ENCODE assay signal across 22 cellular contexts in the genomic region with DNA sequence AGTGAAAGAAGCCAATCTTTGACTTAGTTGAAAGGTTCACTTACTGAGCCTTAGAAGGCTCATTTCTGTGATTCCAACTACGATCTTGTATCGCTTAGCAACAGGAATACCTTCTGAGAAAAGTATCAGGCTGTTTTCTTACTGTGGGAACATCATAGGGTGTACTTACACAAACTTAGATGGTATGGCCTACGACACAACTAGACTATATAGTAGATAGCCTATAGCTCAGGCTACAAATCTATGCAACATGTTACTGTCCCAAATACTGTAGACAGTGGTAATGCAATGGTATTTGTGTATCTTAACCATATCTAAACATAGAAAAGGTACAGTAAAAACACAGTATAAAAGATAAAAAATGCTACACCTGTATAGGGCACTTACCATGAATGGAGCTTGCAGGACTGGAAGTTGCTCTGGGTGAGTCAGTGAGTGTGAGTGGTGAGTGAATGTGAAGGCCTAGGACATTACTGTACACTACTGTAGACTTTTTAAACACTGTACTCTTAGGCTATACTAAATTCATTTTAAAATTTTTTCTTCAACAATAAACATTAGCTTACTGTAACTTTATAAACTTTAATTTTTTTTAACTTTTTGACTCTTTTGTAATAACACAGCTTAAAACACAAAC.
"Had no signal": no experiment of that assay in that cellular context is flagged by ENCODE, and none has a peak within 500 bp of the region (broad histone marks: within the 10 kb centered on the region; RNA-seq: fewer than 3 reads in every experiment).

No MANE protein-coding gene starts in this region.

- H3K4me3 ChIP-seq: esophagus squamous epithelium, heart right ventricle, left lung, lung, stomach, suprapubic skin, tibial nerve had no signal

- ATAC-seq: activated CD4-positive, CD25-positive, alpha-beta regulatory T cell treated with anti-CD3 and anti-CD28 coated beads, Interleukin-2, amount 50 U/mL, for 24 hours; heart right ventricle; left lung; naive thymus-derived CD4-positive, alpha-beta T cell; sciatic nerve; stimulated activated effector memory CD8-positive, alpha-beta T cell treated with anti-CD3 and anti-CD28 coated beads, Interleukin-12 subunit alpha, Interleukin-12 subunit beta, amount 100 ng/mL, for 72 hours had no signal

- H3K27me3 ChIP-seq: esophagus squamous epithelium, heart right ventricle, left lung, stomach, suprapubic skin, tibial nerve had no signal

- H3K9me3 ChIP-seq: esophagus squamous epithelium, heart right ventricle, left lung, stomach, suprapubic skin, tibial nerve had no signal

- FAIRE-seq: small intestine had no signal

- H3K4me1 ChIP-seq: stomach, suprapubic skin, tibial nerve had no signal

- DNase-seq: activated CD4-positive, alpha-beta memory T cell treated with anti-CD3 and anti-CD28 coated beads, Interleukin-2, amount 10 ng/mL, durations not matched to agents 7 days and 5 days; activated CD4-positive, alpha-beta T cell treated with anti-CD3 and anti-CD28 coated beads, Interleukin-2, amount 10 ng/mL, durations not matched to agents 24 days and 14 days; activated gamma-delta T cell; aorta; dermis blood vessel endothelial cell; effector CD8-positive, alpha-beta T cell; esophagus squamous epithelium; heart right ventricle; left lung; naive thymus-derived CD4-positive, alpha-beta T cell; occipital lobe; posterior cingulate gyrus; small intestine; stimulated activated CD4-positive, alpha-beta T cell treated with anti-CD3 and anti-CD28 coated beads, Interleukin-2, amount 100 ng/mL, for 24 hours; stomach had no signal

- H3K27ac ChIP-seq: esophagus squamous epithelium, heart right ventricle, left lung, stomach, suprapubic skin, tibial nerve, VCaP had no signal
